Comparison of ENCODE assay signal across 1 cellular context in the genomic region with DNA sequence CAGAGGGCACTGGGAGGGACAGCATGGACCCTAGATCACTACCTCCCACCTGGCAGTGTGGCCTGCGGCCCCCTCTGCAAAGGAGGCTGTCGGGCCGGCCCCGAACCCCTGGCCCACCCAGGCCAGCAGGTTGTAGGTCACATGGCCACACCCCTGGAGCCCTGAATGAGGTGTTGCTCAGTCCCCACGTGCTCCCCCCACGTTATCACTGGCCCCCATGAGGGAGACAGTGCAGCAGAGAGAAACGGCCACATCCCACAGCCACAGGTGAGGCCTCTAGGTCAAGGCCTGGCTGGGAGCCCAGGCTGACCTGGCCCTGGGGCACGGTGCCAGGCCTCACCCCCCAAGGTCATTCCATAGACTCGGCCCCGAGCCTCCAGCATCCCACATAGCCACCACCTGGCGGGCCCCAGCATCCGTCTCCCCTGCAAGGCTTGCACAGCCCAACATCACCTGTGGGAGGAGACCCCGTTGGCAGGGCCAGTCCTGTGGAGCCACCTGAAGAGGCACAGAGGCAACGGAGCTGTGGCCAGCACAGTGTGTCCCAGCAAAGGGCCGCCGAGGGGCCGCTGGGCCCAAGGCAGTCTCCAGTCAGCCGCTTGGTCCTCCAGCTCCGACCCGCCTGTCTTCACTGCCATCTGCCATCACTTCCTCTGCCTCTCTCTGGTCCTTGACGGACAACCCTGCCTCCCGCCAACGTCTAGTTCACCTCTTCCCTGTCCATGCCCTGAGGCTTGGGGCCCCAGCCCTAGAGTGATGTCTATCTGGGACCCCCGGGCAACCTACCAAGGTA.
TF ChIP-seq lines count a peak whose summit lies in the region.

No MANE protein-coding gene starts in this region.

TF ChIP-seq in HepG2, 621 proteins besides CTCF, POLR2A, EP300 and RAD21 (continued from another document):
- TF ChIP-seq HNRNPL (IDR thresholded peaks at IDR 0.05; ENCODE audit: low read depth, low read length) (0 out of 2 replicates have a peak, but pooled peaks have one; percentile 29), MYC (CRISPR knock-in tag; IDR thresholded peaks at IDR 0.05; ENCODE audit: borderline replicate concordance) (no peak), ZNF589 (CRISPR knock-in tag; conservative IDR thresholded peaks at IDR 0.05) (no peak), SMAD1 (CRISPR knock-in tag; IDR thresholded peaks at IDR 0.05; ENCODE audit: borderline replicate concordance, low read depth) (no peak), SP1 (IDR thresholded peaks at IDR 0.05) (no peak), SP1 (CRISPR knock-in tag; IDR thresholded peaks at IDR 0.05) (no peak), ZNF446 (CRISPR knock-in tag; IDR thresholded peaks at IDR 0.05) (no peak)
- TF ChIP-seq, protein P1, sequence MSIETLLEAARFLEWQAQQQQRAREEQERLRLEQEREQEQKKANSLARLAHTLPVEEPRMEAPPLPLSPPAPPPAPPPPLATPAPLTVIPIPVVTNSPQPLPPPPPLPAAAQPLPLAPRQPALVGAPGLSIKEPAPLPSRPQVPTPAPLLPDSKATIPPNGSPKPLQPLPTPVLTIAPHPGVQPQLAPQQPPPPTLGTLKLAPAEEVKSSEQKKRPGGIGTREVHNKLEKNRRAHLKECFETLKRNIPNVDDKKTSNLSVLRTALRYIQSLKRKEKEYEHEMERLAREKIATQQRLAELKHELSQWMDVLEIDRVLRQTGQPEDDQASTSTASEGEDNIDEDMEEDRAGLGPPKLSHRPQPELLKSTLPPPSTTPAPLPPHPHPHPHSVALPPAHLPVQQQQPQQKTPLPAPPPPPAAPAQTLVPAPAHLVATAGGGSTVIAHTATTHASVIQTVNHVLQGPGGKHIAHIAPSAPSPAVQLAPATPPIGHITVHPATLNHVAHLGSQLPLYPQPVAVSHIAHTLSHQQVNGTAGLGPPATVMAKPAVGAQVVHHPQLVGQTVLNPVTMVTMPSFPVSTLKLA (IDR thresholded peaks at IDR 0.05), result peak; percentile 60
- TF ChIP-seq, protein P2, sequence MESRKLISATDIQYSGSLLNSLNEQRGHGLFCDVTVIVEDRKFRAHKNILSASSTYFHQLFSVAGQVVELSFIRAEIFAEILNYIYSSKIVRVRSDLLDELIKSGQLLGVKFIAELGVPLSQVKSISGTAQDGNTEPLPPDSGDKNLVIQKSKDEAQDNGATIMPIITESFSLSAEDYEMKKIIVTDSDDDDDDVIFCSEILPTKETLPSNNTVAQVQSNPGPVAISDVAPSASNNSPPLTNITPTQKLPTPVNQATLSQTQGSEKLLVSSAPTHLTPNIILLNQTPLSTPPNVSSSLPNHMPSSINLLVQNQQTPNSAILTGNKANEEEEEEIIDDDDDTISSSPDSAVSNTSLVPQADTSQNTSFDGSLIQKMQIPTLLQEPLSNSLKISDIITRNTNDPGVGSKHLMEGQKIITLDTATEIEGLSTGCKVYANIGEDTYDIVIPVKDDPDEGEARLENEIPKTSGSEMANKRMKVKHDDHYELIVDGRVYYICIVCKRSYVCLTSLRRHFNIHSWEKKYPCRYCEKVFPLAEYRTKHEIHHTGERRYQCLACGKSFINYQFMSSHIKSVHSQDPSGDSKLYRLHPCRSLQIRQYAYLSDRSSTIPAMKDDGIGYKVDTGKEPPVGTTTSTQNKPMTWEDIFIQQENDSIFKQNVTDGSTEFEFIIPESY (CRISPR knock-in tag; IDR thresholded peaks at IDR 0.05), result 0 out of 2 replicates have a peak, but pooled peaks have one; percentile 7
- TF ChIP-seq, protein P3, sequence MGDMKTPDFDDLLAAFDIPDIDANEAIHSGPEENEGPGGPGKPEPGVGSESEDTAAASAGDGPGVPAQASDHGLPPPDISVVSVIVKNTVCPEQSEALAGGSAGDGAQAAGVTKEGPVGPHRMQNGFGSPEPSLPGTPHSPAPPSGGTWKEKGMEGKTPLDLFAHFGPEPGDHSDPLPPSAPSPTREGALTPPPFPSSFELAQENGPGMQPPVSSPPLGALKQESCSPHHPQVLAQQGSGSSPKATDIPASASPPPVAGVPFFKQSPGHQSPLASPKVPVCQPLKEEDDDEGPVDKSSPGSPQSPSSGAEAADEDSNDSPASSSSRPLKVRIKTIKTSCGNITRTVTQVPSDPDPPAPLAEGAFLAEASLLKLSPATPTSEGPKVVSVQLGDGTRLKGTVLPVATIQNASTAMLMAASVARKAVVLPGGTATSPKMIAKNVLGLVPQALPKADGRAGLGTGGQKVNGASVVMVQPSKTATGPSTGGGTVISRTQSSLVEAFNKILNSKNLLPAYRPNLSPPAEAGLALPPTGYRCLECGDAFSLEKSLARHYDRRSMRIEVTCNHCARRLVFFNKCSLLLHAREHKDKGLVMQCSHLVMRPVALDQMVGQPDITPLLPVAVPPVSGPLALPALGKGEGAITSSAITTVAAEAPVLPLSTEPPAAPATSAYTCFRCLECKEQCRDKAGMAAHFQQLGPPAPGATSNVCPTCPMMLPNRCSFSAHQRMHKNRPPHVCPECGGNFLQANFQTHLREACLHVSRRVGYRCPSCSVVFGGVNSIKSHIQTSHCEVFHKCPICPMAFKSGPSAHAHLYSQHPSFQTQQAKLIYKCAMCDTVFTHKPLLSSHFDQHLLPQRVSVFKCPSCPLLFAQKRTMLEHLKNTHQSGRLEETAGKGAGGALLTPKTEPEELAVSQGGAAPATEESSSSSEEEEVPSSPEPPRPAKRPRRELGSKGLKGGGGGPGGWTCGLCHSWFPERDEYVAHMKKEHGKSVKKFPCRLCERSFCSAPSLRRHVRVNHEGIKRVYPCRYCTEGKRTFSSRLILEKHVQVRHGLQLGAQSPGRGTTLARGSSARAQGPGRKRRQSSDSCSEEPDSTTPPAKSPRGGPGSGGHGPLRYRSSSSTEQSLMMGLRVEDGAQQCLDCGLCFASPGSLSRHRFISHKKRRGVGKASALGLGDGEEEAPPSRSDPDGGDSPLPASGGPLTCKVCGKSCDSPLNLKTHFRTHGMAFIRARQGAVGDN (CRISPR knock-in tag; IDR thresholded peaks at IDR 0.05), result peak; percentile 30; the same call in 1 of the 2 replicates
TF ChIP-seq in HepG2: peak in this region for 8.
